Comparison of ENCODE assay signal across 24 cellular contexts in genomic region chr12:44960856-44961255, GRCh38.
DNase-seq lines count a peak whose midpoint lies in the region; ATAC-seq and TF ChIP-seq lines count a peak whose summit lies in the region.
"Had no signal": no experiment of that assay in that cellular context is flagged by ENCODE, and none has a peak within 500 bp of the region (broad histone marks: within the 10 kb centered on the region; RNA-seq: fewer than 3 reads in every experiment).

No MANE protein-coding gene starts in this region.

- in situ Hi-C loops in GM13976 (cut with MboI; ENCODE audit: low sequenced_read_pairs, unreplicated experiment): no loop called here

- peaks cover 0 to 3% of the 10 kb centered on the region in 2 donors for H3K9me3 ChIP-seq in neuronal stem cell (replicated peaks in 1 of 2; ENCODE audit: control insufficient read depth in 2 of 2, insufficient read depth in 1 of 2, low read depth in 1 of 2, low read length in 2 of 2)

- DNase-seq in DMS53 (lab: John Stamatoyannopoulos, UW) (peak; percentile 40), DMS53 treated with DMSO at 0.1 percent for 48 hours (lab: John Stamatoyannopoulos, UW; ENCODE audit: unreplicated experiment) (no peak), HFF-Myc (ENCODE audit: extremely low read depth, low read depth) (no peak), WTC11 (ENCODE audit: low spot score) (peak; percentile 64), neuronal stem cell (ENCODE audit: low spot score) (no peak), GM13976 (ENCODE audit: low spot score) (no peak), OCI-M2 (lab: John Stamatoyannopoulos, UW; ENCODE audit: unreplicated experiment) (no peak)
- DNase-seq: 8988T; activated CD4-positive, alpha-beta T cell treated with anti-CD3 and anti-CD28 coated beads, Interleukin-2, amount 50 U/mL, for 48 hours; activated CD4-positive, CD25-positive, alpha-beta regulatory T cell; AML-193; caudate nucleus; CD8-positive, alpha-beta T cell; NCI-H1694 treated with DMSO at 0.1 percent for 48 hours; NCI-H2171; NCI-H524; stimulated activated naive CD8-positive, alpha-beta T cell treated with anti-CD3 and anti-CD28 coated beads, Interleukin-15, amount 100 ng/mL, for 72 hours had no signal

- H3K4ac ChIP-seq in neuronal stem cell (ENCODE audit: low read length): no peak overlapping the region

- TF ChIP-seq CTCF in HFF-Myc (IDR thresholded peaks at IDR 0.05; ENCODE audit: low read depth, low read length, missing control alignments): peak; percentile 20
- TF ChIP-seq CTCF in WTC11 (IDR thresholded peaks at IDR 0.05): no peak
- TF ChIP-seq CTCF in GM13976 (IDR thresholded peaks at IDR 0.05; ENCODE audit: borderline replicate concordance, control extremely low read depth, extremely low read depth, insufficient read depth, missing control alignments): no peak

- peak; percentile 100 for ATAC-seq in WTC11
- ATAC-seq in stimulated activated memory B cell treated with anti-CD40 and anti-IgM and Interleukin-4, amounts not matched to agents 10 μg/mL and 1 μg/mL and 100 μg/mL, for 72 hours: no peak
- ATAC-seq: CD8-positive, alpha-beta T cell; sciatic nerve; stimulated activated naive CD8-positive, alpha-beta T cell treated with anti-CD3 and anti-CD28 coated beads, Interleukin-15, amount 100 ng/mL, for 72 hours had no signal

- H3K27me3 Mint-ChIP-seq in WTC11 (ENCODE audit: low read depth): no peaks in the 10 kb centered on the region
- peaks cover 10% of the 10 kb centered on the region for H3K27me3 Mint-ChIP-seq in stimulated activated memory B cell treated with anti-CD40 and anti-IgM and Interleukin-4, amounts not matched to agents 10 μg/mL and 1 μg/mL and 100 μg/mL, for 72 hours
- H3K27me3 Mint-ChIP-seq: activated naive CD8-positive, alpha-beta T cell; dendritic cell treated with granulocyte-macrophage colony-stimulating factor and Interleukin-4, amounts not matched to agents 40 ng/mL and 50 ng/mL, for 4 days; stimulated activated naive CD8-positive, alpha-beta T cell treated with anti-CD3 and anti-CD28 coated beads, Interleukin-15, amount 100 ng/mL, for 72 hours had no signal

- no peak overlapping the region for H3K4me3 Mint-ChIP-seq in WTC11
- no peak overlapping the region for H3K4me3 Mint-ChIP-seq in stimulated activated memory B cell treated with anti-CD40 and anti-IgM and Interleukin-4, amounts not matched to agents 10 μg/mL and 1 μg/mL and 100 μg/mL, for 72 hours
- H3K4me3 Mint-ChIP-seq: activated naive CD8-positive, alpha-beta T cell; CD8-positive, alpha-beta T cell; dendritic cell treated with granulocyte-macrophage colony-stimulating factor and Interleukin-4, amounts not matched to agents 40 ng/mL and 50 ng/mL, for 4 days; neural crest cell; stimulated activated naive CD8-positive, alpha-beta T cell treated with anti-CD3 and anti-CD28 coated beads, Interleukin-15, amount 100 ng/mL, for 72 hours had no signal

- no peak overlapping the region for H3K18ac ChIP-seq in neuronal stem cell (ENCODE audit: low read length)

- H3K4me3 ChIP-seq in HFF-Myc (replicated peaks; ENCODE audit: low read depth, low read length) (no peak overlapping the region), neuronal stem cell (ENCODE audit: low read length in 2 of 2) (no peak overlapping the region)
- H3K4me3 ChIP-seq: ascending aorta, tibial nerve had no signal

- peaks cover 16% of the 10 kb centered on the region for H3K9me3 Mint-ChIP-seq in WTC11
- H3K9me3 Mint-ChIP-seq in stimulated activated memory B cell treated with anti-CD40 and anti-IgM and Interleukin-4, amounts not matched to agents 10 μg/mL and 1 μg/mL and 100 μg/mL, for 72 hours: peaks cover 16% of the 10 kb centered on the region

- CTCF ChIA-PET in WTC11 (lab: Charles Lee): interaction anchor here (0.5 to 3.4 kb wide), 10 partner anchors 10 to 1684 kb away, joined by 3 to 44 read pairs (median 4); no protein-coding TSS in a partner anchor

- no peak overlapping the region for H3K27ac Mint-ChIP-seq in WTC11
- no peak overlapping the region for H3K27ac Mint-ChIP-seq in stimulated activated memory B cell treated with anti-CD40 and anti-IgM and Interleukin-4, amounts not matched to agents 10 μg/mL and 1 μg/mL and 100 μg/mL, for 72 hours
- H3K27ac Mint-ChIP-seq: activated naive CD8-positive, alpha-beta T cell; CD8-positive, alpha-beta T cell; dendritic cell treated with granulocyte-macrophage colony-stimulating factor and Interleukin-4, amounts not matched to agents 40 ng/mL and 50 ng/mL, for 4 days; stimulated activated naive CD8-positive, alpha-beta T cell treated with anti-CD3 and anti-CD28 coated beads, Interleukin-15, amount 100 ng/mL, for 72 hours had no signal

- H3K14ac ChIP-seq in neuronal stem cell (ENCODE audit: low read length): no peak overlapping the region

- peaks cover 4% of the 10 kb centered on the region for H3K36me3 Mint-ChIP-seq in WTC11
- no peaks in the 10 kb centered on the region for H3K36me3 Mint-ChIP-seq in stimulated activated memory B cell treated with anti-CD40 and anti-IgM and Interleukin-4, amounts not matched to agents 10 μg/mL and 1 μg/mL and 100 μg/mL, for 72 hours
- H3K36me3 Mint-ChIP-seq: CD8-positive, alpha-beta T cell had no signal

- H3K27ac ChIP-seq in neuronal stem cell (replicated peaks; ENCODE audit: low read length): no peak overlapping the region
- H3K27ac ChIP-seq: ascending aorta, tibial nerve had no signal

- H3K9ac ChIP-seq in neuronal stem cell (ENCODE audit: low read depth, low read length, poor library complexity): no peak overlapping the region

- peak overlapping the region; percentile 82 for H4K8ac ChIP-seq in neuronal stem cell (ENCODE audit: low read depth, low read length)

- H2BK12ac ChIP-seq in neuronal stem cell (ENCODE audit: low read length): no peak overlapping the region

- no peak overlapping the region for H2BK15ac ChIP-seq in neuronal stem cell (ENCODE audit: low read length)

- H4K91ac ChIP-seq in neuronal stem cell (ENCODE audit: low read depth, low read length, poor library complexity): no peak overlapping the region

- H3K4me1 ChIP-seq in neuronal stem cell (ENCODE audit: control insufficient read depth in 2 of 2, insufficient read depth in 1 of 2, low read depth in 1 of 2, low read length in 2 of 2): no peaks in the 10 kb centered on the region
- H3K4me1 ChIP-seq: ascending aorta, tibial nerve had no signal

- WGBS in neuronal stem cell (ENCODE audit: extremely low coverage in 2 of 2, insufficient read length in 2 of 2, insufficient replicate concordance in 1 of 2), 2 donors: no CpG with 5 or more reads among the region's 3 CpGs

- H2BK120ac ChIP-seq in neuronal stem cell (ENCODE audit: low read depth, low read length): no peak overlapping the region

- no peak overlapping the region for H2BK5ac ChIP-seq in neuronal stem cell (ENCODE audit: low read length)

- H3K4me2 ChIP-seq in neuronal stem cell (ENCODE audit: insufficient read depth, low read length, poor library complexity, severe bottlenecking): no peak overlapping the region

- H2AK5ac ChIP-seq in neuronal stem cell (ENCODE audit: low read depth, low read length): peak overlapping the region; percentile 81

- H3K36me3 ChIP-seq in neuronal stem cell (replicated peaks in 1 of 2; ENCODE audit: control insufficient read depth in 2 of 2, insufficient read depth in 2 of 2, low read length in 2 of 2): no peaks in the 10 kb centered on the region
- H3K36me3 ChIP-seq: ascending aorta, tibial nerve had no signal

- H2AFZ ChIP-seq in neuronal stem cell (ENCODE audit: low read length): no peak overlapping the region

- no peaks in the 10 kb centered on the region for H3K27me3 ChIP-seq in neuronal stem cell (ENCODE audit: control insufficient read depth in 3 of 3, insufficient read depth in 3 of 3, low read depth in 1 of 3, low read length in 3 of 3)
- H3K27me3 ChIP-seq: ascending aorta, tibial nerve had no signal

- H3K23ac ChIP-seq in neuronal stem cell (ENCODE audit: low read depth, low read length, poor library complexity): no peak overlapping the region

- H3K4me1 Mint-ChIP-seq in WTC11: peaks cover 19% of the 10 kb centered on the region
- no peaks in the 10 kb centered on the region for H3K4me1 Mint-ChIP-seq in stimulated activated memory B cell treated with anti-CD40 and anti-IgM and Interleukin-4, amounts not matched to agents 10 μg/mL and 1 μg/mL and 100 μg/mL, for 72 hours
- H3K4me1 Mint-ChIP-seq: neural crest cell; stimulated activated naive CD8-positive, alpha-beta T cell treated with anti-CD3 and anti-CD28 coated beads, Interleukin-15, amount 100 ng/mL, for 72 hours had no signal

- H3K79me1 ChIP-seq in neuronal stem cell (ENCODE audit: low read depth, low read length): no peaks in the 10 kb centered on the region

- POLR2A ChIA-PET in WTC11 (lab: Charles Lee): no interaction called here

TF ChIP-seq in WTC11, 78 proteins besides CTCF, POLR2A, EP300 and RAD21:
- peak; percentile 53; the same call in 1 of the 2 replicates for TF ChIP-seq ZNF121 (CRISPR knock-in tag; IDR thresholded peaks at IDR 0.05)
- TF ChIP-seq USF1 (CRISPR knock-in tag; IDR thresholded peaks at IDR 0.05): no peak
- 0 out of 2 replicates have a peak, but pooled peaks have one; percentile 54 for TF ChIP-seq ZSCAN18 (CRISPR knock-in tag; IDR thresholded peaks at IDR 0.05)

Comparison
In these comparisons a context has a peak if more than half of its experiments do, and no peak if none do; other contexts are left out.
1. DNase-seq: peak in DMS53 (single experiment) and WTC11 (single experiment); none in DMS53 treated with DMSO at 0.1 percent for 48 hours (single experiment), HFF-Myc (single experiment), neuronal stem cell (single experiment), GM13976 (single experiment) and OCI-M2 (single experiment).